In genomic region chr7:121119047-121119446, GRCh38 we compare ENCODE assay signal across 2 cellular contexts.
TF ChIP-seq lines count a peak whose summit lies in the region.

No MANE protein-coding gene starts in this region.

TF ChIP-seq in HepG2, 621 proteins besides CTCF, POLR2A, EP300 and RAD21 (continued from another document):
- TF ChIP-seq AHDC1 (CRISPR knock-in tag; IDR thresholded peaks at IDR 0.05; ENCODE audit: borderline replicate concordance): no peak
TF ChIP-seq in HepG2: peak in this region for 1.

TF ChIP-seq in K562, 482 proteins besides CTCF, POLR2A, EP300 and RAD21 (continued from another document):
- TF ChIP-seq CEBPG (CRISPR knock-in tag; IDR thresholded peaks at IDR 0.05): no peak
- peak; percentile 76 to 97 for TF ChIP-seq CEBPG (tag; conservative IDR thresholded peaks at IDR 0.05 in 1 of 2, IDR thresholded peaks at IDR 0.05 in 1 of 2)
- TF ChIP-seq CEBPB (tag; IDR thresholded peaks at IDR 0.05): peak; percentile 94
